In genomic region chr6:112037783-112038216, GRCh38 we compare ENCODE assay signal across 1 cellular context.
TF ChIP-seq lines count a peak whose summit lies in the region.

No MANE protein-coding gene starts in this region.

TF ChIP-seq in GM23338, 12 proteins besides CTCF, POLR2A, EP300 and RAD21 (continued from another document):
- TF ChIP-seq REST (IDR thresholded peaks at IDR 0.05; ENCODE audit: unreplicated experiment) = no peak
- no peak for TF ChIP-seq JUNB (IDR thresholded peaks at IDR 0.05; ENCODE audit: unreplicated experiment)
- TF ChIP-seq STAT1 (IDR thresholded peaks at IDR 0.05; ENCODE audit: unreplicated experiment) = no peak
TF ChIP-seq in GM23338: peak in this region for 0.
